14 cellular contexts compared by ENCODE assay signal in the genomic region with DNA sequence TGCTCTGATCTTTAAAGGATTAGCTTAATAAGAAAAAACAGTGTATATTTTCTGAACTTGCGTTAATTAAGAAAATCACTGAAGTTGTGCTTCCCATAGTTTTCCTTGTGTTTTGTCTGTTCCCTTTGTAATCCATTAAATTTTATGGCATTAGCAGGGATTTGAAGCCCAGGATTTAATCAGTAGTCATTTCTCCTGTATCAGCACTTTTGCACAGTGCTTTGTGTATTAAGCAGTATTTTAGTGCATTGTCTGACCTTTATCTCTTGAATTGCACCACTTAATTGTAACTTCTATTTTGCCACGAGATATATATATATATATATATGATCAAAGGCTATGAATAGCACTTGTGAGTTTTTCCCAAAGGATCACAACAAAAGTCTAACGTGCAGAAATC.
A peak's percentile ranks its signal among the peaks of the same experiment; 100 is the strongest.
DNase-seq lines count a peak whose midpoint lies in the region; ATAC-seq, FAIRE-seq and TF ChIP-seq lines count a peak whose summit lies in the region.
"Had no signal": no experiment of that assay in that cellular context is flagged by ENCODE, and none has a peak within 500 bp of the region (broad histone marks: within the 10 kb centered on the region; RNA-seq: fewer than 3 reads in every experiment).

No MANE protein-coding gene starts in this region.

- H3K9me1 ChIP-seq in K562 (ENCODE audit: control insufficient read depth, insufficient read depth, low read length), result no peaks in the 10 kb centered on the region

- POLR2A ChIA-PET in K562 (lab: Yijun Ruan, JAX), result no interaction called here

- TF ChIP-seq RAD21 in K562 (CRISPR knock-in tag; conservative IDR thresholded peaks at IDR 0.05 in 1 of 2, IDR thresholded peaks at IDR 0.05 in 1 of 2), result no peak

- in situ Hi-C loops in K562 (cut with MboI), result no loop called here

- ATAC-seq in DND-41 (ENCODE audit: insufficient read depth, low read depth) (no peak), K562 (no peak), psoas muscle (no peak)

- no peak for TF ChIP-seq EP300 in K562 (IDR thresholded peaks at IDR 0.05; ENCODE audit: low read length)

- intact Hi-C loops in K562 (cut with micrococcal nuclease) (no loop called here), psoas muscle (cut with DNase I) (no loop called here), testis (cut with DNase I; ENCODE audit: low total_unique reads) (no loop called here)

- no peaks in the 10 kb centered on the region for H3K36me3 ChIP-seq in DND-41 (ENCODE audit: insufficient read depth, low read length)
- H3K36me3 ChIP-seq in Karpas-422 (ENCODE audit: insufficient read depth, low read length), result no peaks in the 10 kb centered on the region
- H3K36me3 ChIP-seq in K562 (ENCODE audit: control insufficient read depth, insufficient read depth, low read length), result no peaks in the 10 kb centered on the region
- no peaks in the 10 kb centered on the region for H3K36me3 ChIP-seq in psoas muscle (ENCODE audit: insufficient read depth in 1 of 2, low read depth in 1 of 2)
- H3K36me3 ChIP-seq in testis (ENCODE audit: low read depth, missing control alignments), result no peaks in the 10 kb centered on the region
- H3K36me3 ChIP-seq: HAP-1 had no signal

- H4K20me1 ChIP-seq in DND-41 (ENCODE audit: insufficient read depth, low read length) (no peaks in the 10 kb centered on the region), Karpas-422 (ENCODE audit: insufficient read depth, low read depth, low read length) (no peaks in the 10 kb centered on the region), K562 (replicated peaks; ENCODE audit: control insufficient read depth, insufficient read depth, low read length) (no peaks in the 10 kb centered on the region)

- H3K9me3 ChIP-seq in DND-41 (ENCODE audit: insufficient read depth, low read length, severe bottlenecking), result no peaks in the 10 kb centered on the region
- H3K9me3 ChIP-seq in Karpas-422 (ENCODE audit: low read length), result no peaks in the 10 kb centered on the region
- H3K9me3 ChIP-seq in K562 (replicated peaks; ENCODE audit: control insufficient read depth, insufficient read depth, low read depth, low read length), result no peaks in the 10 kb centered on the region
- H3K9me3 ChIP-seq in psoas muscle, result no peaks in the 10 kb centered on the region
- no peaks in the 10 kb centered on the region for H3K9me3 ChIP-seq in testis
- H3K9me3 ChIP-seq: HAP-1 had no signal

- H3K27me3 ChIP-seq in DND-41 (ENCODE audit: insufficient read depth, low read length, poor library complexity), result no peaks in the 10 kb centered on the region
- no peaks in the 10 kb centered on the region for H3K27me3 ChIP-seq in Karpas-422 (ENCODE audit: low read length)
- no peaks in the 10 kb centered on the region for H3K27me3 ChIP-seq in K562 (ENCODE audit: control insufficient read depth in 2 of 2, insufficient read depth in 2 of 2, low read length in 2 of 2)
- H3K27me3 ChIP-seq in psoas muscle (ENCODE audit: insufficient read depth in 3 of 3, low read length in 2 of 3), result no peaks in the 10 kb centered on the region
- no peaks in the 10 kb centered on the region for H3K27me3 ChIP-seq in testis

- H3K4me2 ChIP-seq in DND-41 (ENCODE audit: insufficient read depth, low read length), result no peak overlapping the region
- H3K4me2 ChIP-seq in Karpas-422 (ENCODE audit: low read depth, low read length, poor library complexity, severe bottlenecking), result no peak overlapping the region
- H3K4me2 ChIP-seq in K562 (ENCODE audit: insufficient read depth, low read length), result no peak overlapping the region

- no TSS peak for BruUV-seq in K562 (replicated peaks; lab: Mats Ljungman, UMichigan)

- FAIRE-seq in K562 (lab: Jason Lieb, UNC), result no peak
- FAIRE-seq: A204.1 had no signal

- H3K27ac ChIP-seq in DND-41 (ENCODE audit: low read length), result peak overlapping the region; percentile 87
- H3K27ac ChIP-seq in Karpas-422 (ENCODE audit: low read length), result 0 out of 2 replicates have a peak overlapping the region, but pooled peaks have one; percentile 10
- no peak overlapping the region for H3K27ac ChIP-seq in K562 (ENCODE audit: extremely low read depth, low read depth, low read length)
- H3K27ac ChIP-seq in psoas muscle, result no peak overlapping the region
- H3K27ac ChIP-seq in testis, result no peak overlapping the region
- H3K27ac ChIP-seq: GM23248 had no signal

- no peaks in the 10 kb centered on the region for H3K9me2 ChIP-seq in Karpas-422 (replicated peaks; ENCODE audit: insufficient read depth, low read length)

- H2AFZ ChIP-seq in DND-41 (ENCODE audit: low read depth, low read length) (no peak overlapping the region), Karpas-422 (ENCODE audit: low read length) (peak overlapping the region; percentile 82; the same call in 1 of the 2 replicates), K562 (ENCODE audit: low read depth, low read length) (no peak overlapping the region)
- H2AFZ ChIP-seq: GM23248 had no signal

- CTCF ChIA-PET in K562 (lab: Yijun Ruan, JAX; ENCODE audit: low intra/inter-chr PET ratio), result no interaction called here

- peak overlapping the region; percentile 32; the same call in 1 of the 2 replicates for H3K9ac ChIP-seq in DND-41 (ENCODE audit: low read depth, low read length)
- H3K9ac ChIP-seq in Karpas-422 (ENCODE audit: low read length), result no peak overlapping the region
- H3K9ac ChIP-seq in K562 (ENCODE audit: insufficient read depth in 1 of 2, low read depth in 2 of 2, low read length in 2 of 2), result no peak overlapping the region
- H3K9ac ChIP-seq: GM23248 had no signal

- H3K79me2 ChIP-seq in DND-41 (ENCODE audit: insufficient read depth, low read length) (no peaks in the 10 kb centered on the region), Karpas-422 (ENCODE audit: low read length) (no peaks in the 10 kb centered on the region), K562 (ENCODE audit: control insufficient read depth, insufficient read depth, low read length) (no peaks in the 10 kb centered on the region)

- H3K4me3 ChIP-seq in DND-41 (ENCODE audit: low read depth in 1 of 2, low read length in 2 of 2) (no peak overlapping the region), Karpas-422 (ENCODE audit: low read length) (no peak overlapping the region), K562 (no peak overlapping the region), psoas muscle (no peak overlapping the region), testis (no peak overlapping the region)
- H3K4me3 ChIP-seq: GM23248, HAP-1 had no signal

- TF ChIP-seq CTCF in DND-41 (IDR thresholded peaks at IDR 0.05; ENCODE audit: borderline replicate concordance, extremely low read depth, low read length, poor library complexity, severe bottlenecking) (no peak), K562 (IDR thresholded peaks at IDR 0.05 in 2 of 3, conservative IDR thresholded peaks at IDR 0.05 in 1 of 3; ENCODE audit: insufficient read depth in 2 of 3, low read depth in 1 of 3, low read length in 3 of 3) (no peak), psoas muscle (IDR thresholded peaks at IDR 0.05) (no peak), testis (IDR thresholded peaks at IDR 0.05) (no peak)

- DNase-seq in DND-41 (no peak), Karpas-422 (no peak), K562 (ENCODE audit: extremely low read depth in 1 of 4, low spot score in 3 of 4) (no peak), middle frontal gyrus (ENCODE audit: extremely low spot score, low spot score) (no peak), psoas muscle (no peak), testis (no peak)
- DNase-seq: AML-193, DMS153, DMS79, GF-D8, KBM-7 had no signal

- WGBS in K562 (ENCODE audit: insufficient coverage, low coverage, missing lambda C conversion rate), result 0% methylated on average over 3 of the region's 3 CpGs
- WGBS in psoas muscle, 3 donors, result 58 to 61% (median 59%) methylated on average over 3 of the region's 3 CpGs
- 65 to 74% methylated on average over 3 of the region's 3 CpGs for WGBS in testis, 2 donors

- H3K4me1 ChIP-seq in DND-41 (ENCODE audit: insufficient read depth, low read length) (peaks cover 29% of the 10 kb centered on the region), Karpas-422 (ENCODE audit: low read length) (peaks cover 51% of the 10 kb centered on the region), K562 (replicated peaks in 1 of 2; ENCODE audit: control insufficient read depth in 2 of 2, insufficient read depth in 2 of 2, low read length in 2 of 2) (no peaks in the 10 kb centered on the region), psoas muscle (no peaks in the 10 kb centered on the region), testis (no peaks in the 10 kb centered on the region)
- H3K4me1 ChIP-seq: HAP-1 had no signal

- TF ChIP-seq POLR2A in K562 (conservative IDR thresholded peaks at IDR 0.05) (no peak), testis (IDR thresholded peaks at IDR 0.05) (no peak)

Comparison
In these comparisons a context has a peak if more than half of its experiments do, and no peak if none do; other contexts are left out.
1. H3K27ac ChIP-seq: peak in DND-41 (single experiment) and Karpas-422 (single experiment); none in K562 (single experiment), psoas muscle (single experiment) and testis (0 of 2).